8 cellular contexts compared by ENCODE assay signal in the genomic region with DNA sequence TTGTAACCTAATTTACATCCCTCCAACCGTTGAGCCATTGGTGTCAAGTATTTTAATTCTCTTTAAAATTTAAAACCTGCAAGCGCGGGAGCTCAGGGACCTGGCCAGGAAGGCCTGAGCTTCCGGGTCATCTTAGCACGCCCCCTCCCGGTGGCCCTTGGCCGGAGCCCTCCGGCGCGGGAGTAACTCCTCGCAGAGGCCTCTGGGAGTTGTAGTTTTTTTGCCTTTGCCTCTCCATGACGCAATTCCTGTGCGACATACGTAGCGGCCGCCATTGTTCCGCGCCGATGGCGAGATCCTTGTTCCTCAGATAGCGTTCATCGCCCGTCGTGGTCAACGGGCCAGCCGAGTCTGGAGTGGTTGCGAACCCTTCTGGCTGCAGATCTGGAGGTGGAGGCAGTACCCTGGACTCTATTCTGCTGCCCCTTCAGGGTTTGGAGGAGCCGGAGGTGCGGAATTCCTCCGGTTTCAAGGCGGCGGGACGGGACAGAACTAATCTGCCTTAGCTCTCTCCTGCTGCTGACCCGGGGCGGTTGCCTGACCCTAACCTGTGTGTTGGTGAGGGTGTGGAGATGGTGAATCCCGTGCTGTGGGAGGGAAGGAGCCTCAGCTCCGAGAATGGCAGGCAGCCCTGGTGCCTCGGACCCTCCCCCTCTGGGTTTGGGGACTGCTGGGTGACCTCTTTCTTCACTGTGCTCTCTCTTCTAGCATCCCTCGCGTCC. TPM values are rescaled to one million over a fixed set of nuclear protein-coding genes. Genes with fewer than 3 reads are reported as not detected.
DNase-seq lines count a peak whose midpoint lies in the region; ATAC-seq and TF ChIP-seq lines count a peak whose summit lies in the region.

ZNF268 (plus strand) TSS at position 258 of the 722 bp plus-strand sequence. CDS start 503 bp downstream, outside the sequence.

- TF ChIP-seq EP300 in transverse colon (IDR thresholded peaks at IDR 0.05; ENCODE audit: low read depth): no peak

- peak within 1 kb of the TSS; percentile 75 for H2AFZ ChIP-seq in trophoblast cell (ENCODE audit: insufficient read depth, low read length, poor library complexity)

- no peak within 1 kb of the TSS for H2BK5ac ChIP-seq in trophoblast cell (ENCODE audit: low read depth, low read length, poor library complexity)

- H3K9ac ChIP-seq in trophoblast cell (ENCODE audit: low read length): peak within 1 kb of the TSS; percentile 80

- peak within 1 kb of the TSS; percentile 86 for H3K27ac ChIP-seq in cardiac muscle cell
- no peak within 1 kb of the TSS for H3K27ac ChIP-seq in trophoblast cell (ENCODE audit: low read depth, low read length)
- H3K27ac ChIP-seq in transverse colon: peak within 1 kb of the TSS; percentile 65 to 82 (median 73)

- H3K27ac Mint-ChIP-seq in activated naive CD8-positive, alpha-beta T cell treated with anti-CD3 and anti-CD28 coated beads, Interleukin-2, amount 50 U/mL, for 24 hours: peak within 1 kb of the TSS; percentile 82

- peak; percentile 55 for TF ChIP-seq POLR2A in transverse colon (IDR thresholded peaks at IDR 0.05)

- peak within 1 kb of the TSS; percentile 63 for H3K14ac ChIP-seq in trophoblast cell (ENCODE audit: low read length)

- H3K23ac ChIP-seq in trophoblast cell (ENCODE audit: low read length): no peak within 1 kb of the TSS

- peak within 1 kb of the TSS; percentile 57 for H4K91ac ChIP-seq in trophoblast cell (ENCODE audit: low read depth, low read length)

- H3K4me1 ChIP-seq in cardiac muscle cell (ENCODE audit: low read depth) (peaks cover 5% of the 10 kb centered on the region), trophoblast cell (ENCODE audit: control insufficient read depth in 1 of 2, insufficient read depth in 2 of 2, low read length in 2 of 2) (peaks cover 0 to 3% of the 10 kb centered on the region in 2 experiments), transverse colon (peaks cover 4 to 9% (median 7%) of the 10 kb centered on the region in 4 donors)

- H3K36me3 ChIP-seq in cardiac muscle cell: peaks cover 6% of the 10 kb centered on the region
- H3K36me3 ChIP-seq in trophoblast cell (ENCODE audit: control insufficient read depth in 1 of 2, insufficient read depth in 2 of 2, low read length in 2 of 2): peaks cover 19 to 24% of the 10 kb centered on the region in 2 experiments
- peaks cover 0 to 39% (median 19%) of the 10 kb centered on the region in 4 donors for H3K36me3 ChIP-seq in transverse colon

- no peaks in the 10 kb centered on the region for H3K79me1 ChIP-seq in trophoblast cell (ENCODE audit: low read length)

- peak within 1 kb of the TSS; percentile 38 for H2AK5ac ChIP-seq in trophoblast cell (ENCODE audit: low read length)

- H3K4me3 ChIP-seq in GM12865 (ENCODE audit: low read depth, low read length) (peak within 1 kb of the TSS; percentile 98), cardiac muscle cell (peak within 1 kb of the TSS; percentile 93), trophoblast cell (ENCODE audit: low read depth, low read length) (peak within 1 kb of the TSS; percentile 94), transverse colon (peak within 1 kb of the TSS; percentile 39 to 95 (median 76))

- peak; percentile 88 for ATAC-seq in HG02623 (IDR thresholded peaks at IDR 0.05; ENCODE audit: unreplicated experiment)
- ATAC-seq in activated naive CD8-positive, alpha-beta T cell treated with anti-CD3 and anti-CD28 coated beads, Interleukin-2, amount 50 U/mL, for 24 hours: peak; percentile 93

- H3K27me3 ChIP-seq in cardiac muscle cell (no peaks in the 10 kb centered on the region), trophoblast cell (ENCODE audit: insufficient read depth, low read length) (no peaks in the 10 kb centered on the region), transverse colon (no peaks in the 10 kb centered on the region)

- H3K4me1 Mint-ChIP-seq in activated naive CD8-positive, alpha-beta T cell treated with anti-CD3 and anti-CD28 coated beads, Interleukin-2, amount 50 U/mL, for 24 hours: peaks cover 20% of the 10 kb centered on the region

- in situ Hi-C loops in transverse colon (cut with MboI; ENCODE audit: low pct_ligation_motif_present in 1 of 4, low pct_unique_long_range_greater_than_20kb in 1 of 4, low sequenced_read_pairs in 3 of 4): no loop called here

- peak within 1 kb of the TSS; percentile 99 for H3K4me2 ChIP-seq in trophoblast cell (ENCODE audit: low read length)

- H2BK12ac ChIP-seq in trophoblast cell (ENCODE audit: low read length): no peak within 1 kb of the TSS

- H4K12ac ChIP-seq in trophoblast cell (ENCODE audit: low read depth, low read length): peak within 1 kb of the TSS; percentile 88

- H3K9me3 ChIP-seq in cardiac muscle cell (ENCODE audit: low read depth) (no peaks in the 10 kb centered on the region), trophoblast cell (ENCODE audit: insufficient read depth, low read depth, low read length) (peaks cover 19% of the 10 kb centered on the region), transverse colon (peaks cover 52 to 60% of the 10 kb centered on the region in 2 donors)

- no peaks in the 10 kb centered on the region for H3K27me3 Mint-ChIP-seq in activated naive CD8-positive, alpha-beta T cell treated with anti-CD3 and anti-CD28 coated beads, Interleukin-2, amount 50 U/mL, for 24 hours

- intact Hi-C loops in transverse colon (cut with DNase I; ENCODE audit: low total_unique reads): no loop called here

- peaks cover 62% of the 10 kb centered on the region for H3K36me3 Mint-ChIP-seq in activated naive CD8-positive, alpha-beta T cell treated with anti-CD3 and anti-CD28 coated beads, Interleukin-2, amount 50 U/mL, for 24 hours (ENCODE audit: low read depth)

- peak within 1 kb of the TSS; percentile 14 for H2BK120ac ChIP-seq in trophoblast cell (ENCODE audit: insufficient read depth, low read length, poor library complexity)

- peaks cover 5% of the 10 kb centered on the region for H3K79me2 ChIP-seq in trophoblast cell (ENCODE audit: control insufficient read depth, insufficient read depth, low read length, poor library complexity)

- H3K4me3 Mint-ChIP-seq in activated naive CD8-positive, alpha-beta T cell treated with anti-CD3 and anti-CD28 coated beads, Interleukin-2, amount 50 U/mL, for 24 hours: peak within 1 kb of the TSS; percentile 91

- H4K8ac ChIP-seq in trophoblast cell (ENCODE audit: low read depth, low read length): peak within 1 kb of the TSS; percentile 90

- peaks cover 56% of the 10 kb centered on the region for H3K9me3 Mint-ChIP-seq in activated naive CD8-positive, alpha-beta T cell treated with anti-CD3 and anti-CD28 coated beads, Interleukin-2, amount 50 U/mL, for 24 hours

- peak within 1 kb of the TSS; percentile 46 for H3K18ac ChIP-seq in trophoblast cell (ENCODE audit: low read length)

- DNase-seq in GM12865 (ENCODE audit: low read depth) (peak; percentile 97), NCI-H1105 (lab: John Stamatoyannopoulos, UW) (peak; percentile 82), SW480 (ENCODE audit: low spot score) (peak; percentile 85), cardiac muscle cell (ENCODE audit: low read depth in 1 of 2, low spot score in 1 of 2) (peak; percentile 95 to 96), trophoblast cell (peak; percentile 93 to 99), transverse colon (peak; percentile 94)
- DNase-seq in activated naive CD8-positive, alpha-beta T cell treated with anti-CD3 and anti-CD28 coated beads, Interleukin-2, amount 50 U/mL, for 24 hours: peak; percentile 95

- H3K4ac ChIP-seq in trophoblast cell (ENCODE audit: low read depth, low read length): peak within 1 kb of the TSS; percentile 11

- no CpG with 5 or more reads among the region's 40 CpGs for WGBS in trophoblast cell (ENCODE audit: extremely low coverage, insufficient coverage, insufficient read length)
- 2 to 4% methylated on average over 5 to 40 of the region's 40 CpGs for WGBS in transverse colon (ENCODE audit: low coverage in 1 of 2), 2 donors

- TF ChIP-seq CTCF in GM12865 (IDR thresholded peaks at IDR 0.05; ENCODE audit: insufficient read depth, low read depth, low read length, missing control alignments) (peak; percentile 86), cardiac muscle cell (IDR thresholded peaks at IDR 0.05; ENCODE audit: low read depth, low read length) (peak; percentile 88), transverse colon (IDR thresholded peaks at IDR 0.05) (peak; percentile 68 to 82 (median 77))

RNA-seq across cellular contexts. Expression of gene ZNF268, which starts in this region (rescaled TPM):
- total RNA-seq in cardiac muscle cell: 21.6 and 34.1 TPM in 2 replicates
- 12.4 and 18.0 TPM in 2 replicates for polyA plus RNA-seq in cardiac muscle cell
- 7.7 and 8.1 TPM in 2 replicates for polyA plus RNA-seq in trophoblast cell (2013)
- total RNA-seq in transverse colon: 10 to 100 TPM; 12.2 to 30.3 (median 16.1) TPM
